Comparison of ENCODE assay signal across 8 cellular contexts in the genomic region with DNA sequence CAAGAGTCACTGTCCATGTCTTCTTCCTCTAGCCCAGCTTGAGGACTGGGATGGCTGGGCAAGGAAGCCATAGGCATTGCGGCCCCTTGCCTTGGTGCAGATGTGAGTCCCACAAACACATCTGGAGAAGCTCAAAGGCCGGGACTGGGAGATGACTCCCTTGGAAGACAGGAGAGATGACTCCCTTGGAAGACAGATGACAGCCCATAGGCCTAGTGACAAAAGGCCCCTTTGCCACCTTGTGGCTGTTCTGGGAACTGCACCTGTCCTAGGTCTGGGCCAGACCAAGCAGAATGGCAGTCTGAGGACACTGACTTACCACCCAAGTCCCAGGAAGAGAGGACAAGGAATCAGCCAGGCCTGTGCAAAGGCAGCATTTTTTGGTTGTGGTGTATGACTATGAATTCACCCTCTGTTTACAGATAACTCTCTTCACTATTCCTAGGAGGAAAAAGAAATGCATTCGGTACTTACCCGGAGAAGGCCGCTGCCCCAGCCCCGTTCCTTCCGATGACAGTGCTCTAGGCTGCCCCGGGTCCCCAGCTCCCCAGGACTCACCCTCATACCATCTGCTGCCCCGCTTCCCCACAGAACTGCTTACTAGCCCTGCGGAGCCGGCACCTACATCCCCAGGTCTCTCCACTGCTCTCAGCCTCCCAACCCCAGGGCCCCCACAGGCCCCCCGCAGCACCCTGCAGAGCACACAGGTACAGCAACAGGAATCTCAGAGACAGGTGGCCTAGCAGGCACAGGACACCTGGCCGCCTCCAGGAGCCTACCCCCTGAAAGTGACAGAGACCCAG. TPM values are rescaled to one million over a fixed set of nuclear protein-coding genes. Genes with fewer than 3 reads are reported as not detected.
DNase-seq lines count a peak whose midpoint lies in the region; ATAC-seq, FAIRE-seq and TF ChIP-seq lines count a peak whose summit lies in the region.

No MANE protein-coding gene starts in this region.

- H3K27ac ChIP-seq in DOHH2 (ENCODE audit: low read depth, low read length) (no peak overlapping the region), keratinocyte (ENCODE audit: control insufficient read depth, insufficient read depth, low read length) (no peak overlapping the region)

- peaks cover 10% of the 10 kb centered on the region for H3K4me1 Mint-ChIP-seq in activated B cell treated with CpG ODN at 0.5 μM for 24 hours

- H3K4me1 ChIP-seq in DOHH2 (ENCODE audit: control insufficient read depth, low read length) = no peaks in the 10 kb centered on the region
- H3K4me1 ChIP-seq in keratinocyte (ENCODE audit: control insufficient read depth, extremely low read depth, insufficient read depth, low read length) = peaks cover 2% of the 10 kb centered on the region

- H3K9me3 ChIP-seq in DOHH2 (ENCODE audit: control insufficient read depth, insufficient read depth, low read length) = no peaks in the 10 kb centered on the region
- H3K9me3 ChIP-seq in keratinocyte (ENCODE audit: control insufficient read depth, low read depth, low read length) = no peaks in the 10 kb centered on the region

- H3K9me2 ChIP-seq in DOHH2 (replicated peaks; ENCODE audit: control insufficient read depth, low read length) = no peaks in the 10 kb centered on the region

- DNase-seq in H7 (peak; percentile 88), NCI-H1694 treated with DMSO at 0.1 percent for 48 hours (lab: John Stamatoyannopoulos, UW) (peak; percentile 23), activated B cell treated with CpG ODN at 0.5 μM for 24 hours (peak; percentile 76), bronchial epithelial cell (ENCODE audit: low read depth) (peak; percentile 62), keratinocyte (ENCODE audit: low read depth, low spot score) (peak; percentile 41), GF-D8 (lab: John Stamatoyannopoulos, UW) (no peak)
- peak; percentile 81 for DNase-seq in stimulated activated CD4-positive, alpha-beta T cell treated with anti-CD3 and anti-CD28 coated beads, Interleukin-1b, Interleukin-23, amount 100 ng/mL, for 4 hours (ENCODE audit: low read depth in 2 of 2)

- no peak overlapping the region for H3K4me3 Mint-ChIP-seq in activated B cell treated with CpG ODN at 0.5 μM for 24 hours

- H2AFZ ChIP-seq in keratinocyte (ENCODE audit: control insufficient read depth, low read length) = no peak overlapping the region

- ATAC-seq in activated B cell treated with CpG ODN at 0.5 μM for 24 hours (ENCODE audit: low read depth) = peak; percentile 96

- peaks cover 52% of the 10 kb centered on the region for H3K36me3 ChIP-seq in DOHH2 (ENCODE audit: control insufficient read depth, low read length)
- H3K36me3 ChIP-seq in H7 (replicated peaks; ENCODE audit: control insufficient read depth, insufficient read depth, low read length) = peaks cover 32% of the 10 kb centered on the region
- peaks cover 16% of the 10 kb centered on the region for H3K36me3 ChIP-seq in bronchial epithelial cell (ENCODE audit: control insufficient read depth, insufficient read depth, low read length)
- H3K36me3 ChIP-seq in keratinocyte (ENCODE audit: control insufficient read depth in 2 of 2, extremely low read depth in 1 of 2, insufficient read depth in 2 of 2, low read length in 2 of 2) = peaks cover 31 to 39% of the 10 kb centered on the region in 2 experiments

- FAIRE-seq in bronchial epithelial cell (lab: Jason Lieb, UNC) (no peak), keratinocyte (lab: Jason Lieb, UNC) (peak; percentile 75)

- no peak overlapping the region for H3K4me3 ChIP-seq in DOHH2 (ENCODE audit: low read length)
- no peak overlapping the region for H3K4me3 ChIP-seq in H7 (ENCODE audit: insufficient read depth, low read depth, low read length)
- H3K4me3 ChIP-seq in bronchial epithelial cell (ENCODE audit: low read depth, low read length) = no peak overlapping the region
- no peak overlapping the region for H3K4me3 ChIP-seq in keratinocyte (ENCODE audit: control insufficient read depth in 2 of 3, extremely low read depth in 1 of 3, insufficient read depth in 2 of 3, low read depth in 1 of 3, low read length in 3 of 3)

- H3K27me3 ChIP-seq in DOHH2 (ENCODE audit: control insufficient read depth, low read length) (no peaks in the 10 kb centered on the region), H7 (ENCODE audit: control insufficient read depth, insufficient read depth, low read length) (no peaks in the 10 kb centered on the region), bronchial epithelial cell (ENCODE audit: control insufficient read depth, insufficient read depth, low read length) (no peaks in the 10 kb centered on the region), keratinocyte (ENCODE audit: control insufficient read depth, extremely low read depth, insufficient read depth, low read length) (no peaks in the 10 kb centered on the region)

- H3K9me1 ChIP-seq in keratinocyte (ENCODE audit: control insufficient read depth, extremely low read depth, insufficient read depth, low read length) = no peaks in the 10 kb centered on the region

- CTCF ChIA-PET in activated B cell treated with CpG ODN at 0.5 μM for 24 hours (lab: Charles Lee) = interaction anchor here (1.0 to 23.1 kb wide), 14 partner anchors 8 to 119 kb away, joined by 3 to 502 read pairs (median 4); no protein-coding TSS in a partner anchor

- no peak overlapping the region for H3K9ac ChIP-seq in keratinocyte (ENCODE audit: control insufficient read depth, extremely low read depth, insufficient read depth, low read length)

- intact Hi-C loops in activated B cell treated with CpG ODN at 0.5 μM for 24 hours (cut with micrococcal nuclease) = loop anchor here (1.0 kb wide), 2 partner anchors 44 to 107 kb away; no protein-coding TSS in a partner anchor

- H3K9me3 Mint-ChIP-seq in activated B cell treated with CpG ODN at 0.5 μM for 24 hours = no peaks in the 10 kb centered on the region

- POLR2A ChIA-PET in activated B cell treated with CpG ODN at 0.5 μM for 24 hours (lab: Charles Lee) = interaction anchor here (0.6 to 2.4 kb wide), 4 partner anchors 21 to 106 kb away, joined by 3 to 7 read pairs (median 4); no protein-coding TSS in a partner anchor

- dilution Hi-C loops in keratinocyte (cut with MboI; ENCODE audit: extremely low pct_ligation_motif_present, low sequenced_read_pairs) = no loop called here

- H3K4me2 ChIP-seq in DOHH2 (ENCODE audit: low read length) (no peak overlapping the region), keratinocyte (ENCODE audit: control insufficient read depth, extremely low read depth, insufficient read depth, low read depth, low read length) (no peak overlapping the region)

- TF ChIP-seq CTCF in DOHH2 (IDR thresholded peaks at IDR 0.05; ENCODE audit: low read depth, low read length, poor library complexity, severe bottlenecking) (peak; percentile 91), activated B cell treated with CpG ODN at 0.5 μM for 24 hours (IDR thresholded peaks at IDR 0.05) (peak; percentile 80), bronchial epithelial cell (IDR thresholded peaks at IDR 0.05; ENCODE audit: insufficient read depth, low read length, severe bottlenecking) (peak; percentile 96), keratinocyte (optimal IDR thresholded peaks at IDR 0.05 in 1 of 3, IDR thresholded peaks at IDR 0.05 in 1 of 3, conservative IDR thresholded peaks at IDR 0.05 in 1 of 3; ENCODE audit: extremely low read depth in 1 of 3, insufficient read depth in 2 of 3, low read length in 3 of 3) (peak in 2 of 3 experiments; percentile 94 to 98)

- peaks cover 4% of the 10 kb centered on the region; the same call in 1 of the 2 replicates for H3F3A ChIP-seq in DOHH2 (ENCODE audit: control insufficient read depth, insufficient read depth)

- H4K20me1 ChIP-seq in DOHH2 (ENCODE audit: control insufficient read depth, insufficient read depth, low read depth, low read length) (peaks cover 9% of the 10 kb centered on the region; the same call in 1 of the 2 replicates), keratinocyte (ENCODE audit: control insufficient read depth, extremely low read depth, insufficient read depth, low read length) (peaks cover 26% of the 10 kb centered on the region)

- peaks cover 73% of the 10 kb centered on the region for H3K36me3 Mint-ChIP-seq in activated B cell treated with CpG ODN at 0.5 μM for 24 hours (ENCODE audit: low read depth)

- H3K27me3 Mint-ChIP-seq in activated B cell treated with CpG ODN at 0.5 μM for 24 hours = no peaks in the 10 kb centered on the region

- peaks cover 14% of the 10 kb centered on the region for H3K79me2 ChIP-seq in DOHH2 (ENCODE audit: control insufficient read depth, low read length)
- peaks cover 13% of the 10 kb centered on the region for H3K79me2 ChIP-seq in keratinocyte (ENCODE audit: control insufficient read depth, insufficient read depth, low read length)

- H3K27ac Mint-ChIP-seq in activated B cell treated with CpG ODN at 0.5 μM for 24 hours = peak overlapping the region; percentile 7

RNA-seq across cellular contexts. Expression of gene SKP1, which starts 30.8 kb away (rescaled TPM):
- 287 and 332 TPM in 2 replicates for total RNA-seq in H7 (2014; rRNA removed; shearing (Covaris generic))
- 193 and 211 TPM in 2 replicates for total RNA-seq in activated B cell treated with CpG ODN at 0.5 μM for 24 hours
- total RNA-seq in bronchial epithelial cell = 157 and 293 TPM in 2 replicates
- polyA plus RNA-seq in keratinocyte = 318 to 558 TPM (median 444 TPM) in 3 replicates
- polyA plus RNA-seq in keratinocyte (2011; ENCODE audit: low read depth) = 474 TPM
- polyA plus RNA-seq in keratinocyte (2011; cell fraction: cytosol; rRNA removed) = 607 and 948 TPM in 2 replicates
- 321 and 395 TPM in 2 replicates for polyA plus RNA-seq in keratinocyte (2011; cell fraction: nucleus; rRNA removed)
- 515 and 664 TPM in 2 replicates for polyA plus RNA-seq in keratinocyte (2012; ENCODE audit: low replicate concordance)
- polyA minus RNA-seq in keratinocyte = 32.2 to 365 TPM (median 192 TPM) in 3 replicates
- 186 TPM for polyA minus RNA-seq in keratinocyte (2011; cell fraction: cytosol; rRNA and poly(A)+ RNA removed)
- polyA minus RNA-seq in keratinocyte (2011; cell fraction: nucleus; rRNA and poly(A)+ RNA removed) = 56.2 and 131 TPM in 2 replicates

RNA-seq across cellular contexts. Expression of gene TCF7, which starts 31.5 kb away (rescaled TPM):
- total RNA-seq in H7 (2014; rRNA removed; shearing (Covaris generic)) = 2.4 and 3.7 TPM in 2 replicates
- total RNA-seq in activated B cell treated with CpG ODN at 0.5 μM for 24 hours = 13.2 and 15.8 TPM in 2 replicates
- under 0.01 and 0.13 TPM in 2 replicates for total RNA-seq in bronchial epithelial cell
- 0.23 to 0.84 TPM (median 0.83 TPM) in 3 replicates for polyA plus RNA-seq in keratinocyte
- 0.44 TPM for polyA plus RNA-seq in keratinocyte (2011; ENCODE audit: low read depth)
- 0.62 and 0.79 TPM in 2 replicates for polyA plus RNA-seq in keratinocyte (2011; cell fraction: cytosol; rRNA removed)
- 0.43 and 0.68 TPM in 2 replicates for polyA plus RNA-seq in keratinocyte (2011; cell fraction: nucleus; rRNA removed)
- 1.4 and 1.9 TPM in 2 replicates for polyA plus RNA-seq in keratinocyte (2012; ENCODE audit: low replicate concordance)
- 0.79 to 4.0 TPM (median 1.3 TPM) in 3 replicates for polyA minus RNA-seq in keratinocyte
- polyA minus RNA-seq in keratinocyte (2011; cell fraction: cytosol; rRNA and poly(A)+ RNA removed) = not detected
- polyA minus RNA-seq in keratinocyte (2011; cell fraction: nucleus; rRNA and poly(A)+ RNA removed) = 0.11 and 0.85 TPM in 2 replicates
